Comparison of ENCODE assay signal across 9 cellular contexts in genomic region chr6:31540640-31541039, GRCh38. TPM values are rescaled to one million over a fixed set of nuclear protein-coding genes. Genes with fewer than 3 reads are reported as not detected.
DNase-seq lines count a peak whose midpoint lies in the region; ATAC-seq, FAIRE-seq and TF ChIP-seq lines count a peak whose summit lies in the region.
"Had no signal": no experiment of that assay in that cellular context is flagged by ENCODE, and none has a peak within 500 bp of the region (broad histone marks: within the 10 kb centered on the region; RNA-seq: fewer than 3 reads in every experiment).

No MANE protein-coding gene starts in this region.

- TF ChIP-seq POLR2A in esophagus muscularis mucosa (IDR thresholded peaks at IDR 0.05; ENCODE audit: low read depth) (no peak), GM12892 (IDR thresholded peaks at IDR 0.05; ENCODE audit: low read depth, low read length) (no peak)

- H3K27me3 ChIP-seq in Caco-2 (replicated peaks; ENCODE audit: control insufficient read depth, insufficient read depth, low read length) (no peaks in the 10 kb centered on the region), esophagus muscularis mucosa (no peaks in the 10 kb centered on the region), pancreas (no peaks in the 10 kb centered on the region)

- no peak for TF ChIP-seq CTCF in Caco-2 (IDR thresholded peaks at IDR 0.05; ENCODE audit: insufficient read depth in 1 of 2, low read depth in 1 of 2, low read length in 1 of 2, severe bottlenecking in 1 of 2, unreplicated experiment in 1 of 2)
- TF ChIP-seq CTCF in RWPE1 (conservative IDR thresholded peaks at IDR 0.05; ENCODE audit: low read depth) = no peak
- TF ChIP-seq CTCF in esophagus muscularis mucosa (IDR thresholded peaks at IDR 0.05) = no peak
- no peak for TF ChIP-seq CTCF in pancreas (IDR thresholded peaks at IDR 0.05)

- H3K4me1 ChIP-seq in Caco-2 = no peaks in the 10 kb centered on the region; the same call in 1 of the 2 replicates
- peaks cover 37 to 61% (median 55%) of the 10 kb centered on the region in 4 donors for H3K4me1 ChIP-seq in esophagus muscularis mucosa
- peaks cover 22 to 32% (median 22%) of the 10 kb centered on the region in 3 donors for H3K4me1 ChIP-seq in pancreas

- peaks cover 66% of the 10 kb centered on the region for H3K36me3 Mint-ChIP-seq in Caco-2 (ENCODE audit: insufficient read depth, unreplicated experiment)

- POLR2A ChIA-PET in Caco-2 (lab: Charles Lee) (interaction anchor here (1.8 kb wide), 1 partner anchor 12 kb away, joined by 13 read pairs; the partner anchor contains the start of gene MCCD1), RWPE1 (lab: Yijun Ruan, JAX; ENCODE audit: low non-redundant PET) (no interaction called here)

- in situ Hi-C loops in ACHN (cut with HindIII; ENCODE audit: low pct_ligation_motif_present, low pct_unique_long_range_greater_than_20kb, low sequenced_read_pairs) = no loop called here

- TF ChIP-seq EP300 in esophagus muscularis mucosa (IDR thresholded peaks at IDR 0.05) = no peak

- WGBS in esophagus muscularis mucosa = 9% methylated on average over 4 of the region's 4 CpGs
- 6 to 8% methylated on average over 4 of the region's 4 CpGs for WGBS in pancreas, 2 donors

- peak overlapping the region; percentile 91 for H3K27ac Mint-ChIP-seq in Caco-2 (ENCODE audit: unreplicated experiment)

- FAIRE-seq in pancreas (lab: Jason Lieb, UNC) (no peak), GM12892 (lab: Jason Lieb, UNC) (no peak)

- H3K4me3 ChIP-seq in Caco-2 (ENCODE audit: low read depth, low read length) (peak overlapping the region; percentile 67), esophagus muscularis mucosa (peak overlapping the region; percentile 63 to 82 (median 72)), pancreas (peak overlapping the region; percentile 51 to 67 (median 59))

- DNase-seq in Caco-2 = no peak
- DNase-seq in RWPE1 (ENCODE audit: low spot score) = no peak
- DNase-seq in esophagus muscularis mucosa (ENCODE audit: extremely low spot score) = no peak
- DNase-seq in pancreas = no peak
- DNase-seq in GM12892 (ENCODE audit: insufficient read length) = no peak
- DNase-seq in NCI-H82 (lab: John Stamatoyannopoulos, UW) = no peak
- no peak for DNase-seq in ACHN

- intact Hi-C loops in Caco-2 (cut with micrococcal nuclease; ENCODE audit: unreplicated experiment) = no loop called here
- intact Hi-C loops in esophagus muscularis mucosa (cut with DNase I) = loop anchor here (5.0 kb wide), 1 partner anchor 43 kb away; the partner anchor contains the start of gene MICB
- intact Hi-C loops in pancreas (cut with DNase I) = no loop called here

- H3K27ac ChIP-seq in RWPE1 (peak overlapping the region; percentile 93), esophagus muscularis mucosa (replicated peaks in 1 of 4) (peak overlapping the region; percentile 86 to 98 (median 90)), pancreas (peak overlapping the region in 2 of 4 donors; percentile 93 to 96)

- H3K27me3 Mint-ChIP-seq in Caco-2 (ENCODE audit: insufficient read depth, unreplicated experiment) = no peaks in the 10 kb centered on the region

- ATAC-seq in pancreas (no peak), GM18511 (IDR thresholded peaks at IDR 0.05; ENCODE audit: unreplicated experiment) (no peak)

- H3K9me3 Mint-ChIP-seq in Caco-2 (ENCODE audit: unreplicated experiment) = no peaks in the 10 kb centered on the region

- peak overlapping the region; percentile 73 for H3K4me3 Mint-ChIP-seq in Caco-2 (ENCODE audit: unreplicated experiment)

- no TSS peak for BruUV-seq in Caco-2 (replicated peaks; lab: Mats Ljungman, UMichigan)

- H3K36me3 ChIP-seq in Caco-2 (ENCODE audit: control insufficient read depth, insufficient read depth, low read length) (peaks cover 4% of the 10 kb centered on the region), esophagus muscularis mucosa (peaks cover 33 to 48% (median 46%) of the 10 kb centered on the region in 4 donors), pancreas (peaks cover 7 to 37% (median 25%) of the 10 kb centered on the region in 3 donors)

- H3K4me1 Mint-ChIP-seq in Caco-2 (ENCODE audit: low read depth, unreplicated experiment) = peaks cover 16% of the 10 kb centered on the region

- no peaks in the 10 kb centered on the region for H3K9me3 ChIP-seq in Caco-2
- no peaks in the 10 kb centered on the region for H3K9me3 ChIP-seq in esophagus muscularis mucosa
- H3K9me3 ChIP-seq in pancreas = no peaks in the 10 kb centered on the region

- CTCF ChIA-PET in Caco-2 (lab: Charles Lee) = interaction anchor here (1.4 kb wide), 1 partner anchor 62 kb away, joined by 3 read pairs; no protein-coding TSS in a partner anchor
- CTCF ChIA-PET in RWPE1 (lab: Yijun Ruan, JAX) = interaction anchor here (1.7 kb wide), 1 partner anchor 40 kb away, joined by 5 read pairs; no protein-coding TSS in a partner anchor

RNA-seq across cellular contexts. Expression of gene DDX39B, which starts 1.2 kb away (rescaled TPM):
- total RNA-seq in Caco-2 (2022) = 416 and 423 TPM in 2 replicates
- total RNA-seq in esophagus muscularis mucosa = 100 to 1,000 TPM; 186 to 257 (median 213) TPM
- 100 to 1,000 TPM; 134 to 233 (median 153) TPM for total RNA-seq in pancreas
- 100 to 1,000 TPM; 423 to 669 TPM for polyA plus RNA-seq in pancreas
- 214 TPM for polyA plus RNA-seq in GM12892 (2012; ENCODE audit: missing spikeins)

RNA-seq across cellular contexts. Expression of gene ATP6V1G2, which starts 5.8 kb away (rescaled TPM):
- total RNA-seq in Caco-2 (2022) (0.26 and 0.43 TPM in 2 replicates), esophagus muscularis mucosa (1 to 10 TPM; 2.0 to 5.0 (median 2.2) TPM), pancreas (under 1 TPM; 0.16 to 0.81 (median 0.36) TPM)
- 1 to 10 TPM; 1.9 to 2.1 TPM for polyA plus RNA-seq in pancreas
- polyA plus RNA-seq in GM12892 (2012; ENCODE audit: missing spikeins) = 1.5 TPM

RNA-seq across cellular contexts. Expression of gene NFKBIL1, which starts 6.8 kb away (rescaled TPM):
- total RNA-seq in Caco-2 (2022) (14.7 and 17.4 TPM in 2 replicates), esophagus muscularis mucosa (10 to 100 TPM; 24.4 to 42.6 (median 29.6) TPM), pancreas (10 to 100 TPM; 12.1 to 25.3 (median 20.8) TPM)
- polyA plus RNA-seq in pancreas = 10 to 100 TPM; 26.5 to 46.0 TPM
- 11.3 TPM for polyA plus RNA-seq in GM12892 (2012; ENCODE audit: missing spikeins)

RNA-seq across cellular contexts. Expression of gene MCCD1, which starts 11.9 kb away (rescaled TPM):
- total RNA-seq in Caco-2 (2022) = not detected in 2 replicates
- total RNA-seq in esophagus muscularis mucosa = not detected
- total RNA-seq in pancreas = not detected
- polyA plus RNA-seq in pancreas = not detected
- polyA plus RNA-seq in GM12892 (2012; ENCODE audit: missing spikeins) = not detected
- total RNA-seq: RPMI7951 had no signal

RNA-seq across cellular contexts. Expression of gene LTA, which starts 31.4 kb away (rescaled TPM):
- total RNA-seq in Caco-2 (2022) (not detected in 2 replicates), esophagus muscularis mucosa (not detected), pancreas (1 to 10 TPM in 1 of 6 donors, under 1 TPM in 1, not detected in 4; 0.12 to 1.3 TPM)
- polyA plus RNA-seq in pancreas = under 1 TPM; 0.05 to 0.15 TPM
- polyA plus RNA-seq in GM12892 (2012; ENCODE audit: missing spikeins) = 139 TPM
- total RNA-seq: RPMI7951 had no signal
